25 cellular contexts compared by ENCODE assay signal in the genomic region with DNA sequence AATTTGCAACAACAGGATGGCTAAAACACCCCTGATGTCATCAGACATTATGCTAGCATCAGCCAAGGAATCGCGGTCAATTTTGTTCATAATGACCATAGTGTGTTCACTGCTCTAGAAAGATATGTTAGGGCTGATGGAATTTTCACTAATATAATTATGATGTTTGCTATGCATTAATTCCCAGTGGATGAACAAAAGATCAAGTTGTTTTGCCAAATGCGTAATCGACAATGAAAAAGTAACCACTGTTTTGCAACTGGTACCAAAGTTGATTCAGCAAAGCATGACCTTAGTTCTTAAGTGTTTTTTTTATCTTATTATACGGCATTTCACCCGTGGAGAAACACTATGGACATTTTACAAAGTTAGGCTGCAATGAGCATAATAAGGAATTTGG.
DNase-seq lines count a peak whose midpoint lies in the region; ATAC-seq and TF ChIP-seq lines count a peak whose summit lies in the region.
"Had no signal": no experiment of that assay in that cellular context is flagged by ENCODE, and none has a peak within 500 bp of the region (broad histone marks: within the 10 kb centered on the region; RNA-seq: fewer than 3 reads in every experiment).

No MANE protein-coding gene starts in this region.

- H3K4me1 ChIP-seq in heart left ventricle (no peaks in the 10 kb centered on the region), mesendoderm (ENCODE audit: control insufficient read depth, low read depth, low read length) (no peaks in the 10 kb centered on the region)
- H3K4me1 ChIP-seq: BE2C, BLaER1 had no signal

- in situ Hi-C loops in SK-MEL-5 (cut with HindIII; ENCODE audit: low pct_unique_long_range_greater_than_20kb, low sequenced_read_pairs), result no loop called here

- no peak overlapping the region for H3K4me2 ChIP-seq in mesendoderm (ENCODE audit: low read length)
- H3K4me2 ChIP-seq: BLaER1 had no signal

- intact Hi-C loops in heart left ventricle (cut with DNase I), result no loop called here

- H2BK15ac ChIP-seq in mesendoderm (replicated peaks; ENCODE audit: low read depth), result no peak overlapping the region

- H3K27me3 ChIP-seq in heart left ventricle (no peaks in the 10 kb centered on the region), mesendoderm (ENCODE audit: insufficient read depth, low read length, poor library complexity) (no peaks in the 10 kb centered on the region)
- H3K27me3 ChIP-seq: BE2C, BLaER1 had no signal

- no peak for ATAC-seq in heart left ventricle
- ATAC-seq: GM12878 had no signal

- no peak overlapping the region for H2BK5ac ChIP-seq in mesendoderm (ENCODE audit: low read length)

- H3K56ac ChIP-seq in mesendoderm (ENCODE audit: low read length), result no peak overlapping the region

- H2BK120ac ChIP-seq in mesendoderm (ENCODE audit: low read depth, low read length), result no peak overlapping the region

- no peaks in the 10 kb centered on the region for H3K79me1 ChIP-seq in mesendoderm (ENCODE audit: low read length)

- H3K79me2 ChIP-seq in mesendoderm (ENCODE audit: control insufficient read depth, insufficient read depth, low read length), result no peaks in the 10 kb centered on the region

- H3K9me3 ChIP-seq in heart left ventricle, result no peaks in the 10 kb centered on the region
- H3K9me3 ChIP-seq: BE2C, BLaER1 had no signal

- no peak overlapping the region for H3K23ac ChIP-seq in mesendoderm (ENCODE audit: low read length)

- no peak overlapping the region for H4K8ac ChIP-seq in mesendoderm (ENCODE audit: low read depth, low read length)

- H3K27me3 Mint-ChIP-seq in nephron (ENCODE audit: low read depth), result peaks cover 4% of the 10 kb centered on the region
- H3K27me3 Mint-ChIP-seq: CD4-positive, CD25-positive, alpha-beta regulatory T cell had no signal

- no peaks in the 10 kb centered on the region for H3K36me3 Mint-ChIP-seq in nephron (ENCODE audit: low read depth)
- H3K36me3 Mint-ChIP-seq: CD14-positive monocyte; CD4-positive, alpha-beta memory T cell; CD8-positive, alpha-beta memory T cell had no signal

- 89 to 92% (median 91%) methylated on average over 6 of the region's 6 CpGs for WGBS in heart left ventricle, 4 donors
- WGBS in mesendoderm (ENCODE audit: extremely low coverage, insufficient coverage, low lambda C conversion rate), result no CpG with 5 or more reads among the region's 6 CpGs

- H3K4me3 ChIP-seq in heart left ventricle (no peak overlapping the region), mesendoderm (ENCODE audit: low read length) (no peak overlapping the region)
- H3K4me3 ChIP-seq: BLaER1, GM12878 had no signal

- H3K18ac ChIP-seq in mesendoderm (ENCODE audit: low read length), result no peak overlapping the region

- H3K9ac ChIP-seq in mesendoderm (ENCODE audit: low read length), result no peak overlapping the region
- H3K9ac ChIP-seq: BLaER1 had no signal

- no peak for TF ChIP-seq CTCF in nephron (IDR thresholded peaks at IDR 0.05; ENCODE audit: unreplicated experiment in 3 of 3)
- no peak for TF ChIP-seq CTCF in heart left ventricle (IDR thresholded peaks at IDR 0.05)

- no peak overlapping the region for H3K27ac ChIP-seq in heart left ventricle
- no peak overlapping the region for H3K27ac ChIP-seq in mesendoderm (ENCODE audit: low read depth, low read length)
- H3K27ac ChIP-seq: BLaER1 had no signal

- peaks cover 9% of the 10 kb centered on the region for H3K9me3 Mint-ChIP-seq in nephron
- H3K9me3 Mint-ChIP-seq: CD8-positive, alpha-beta memory T cell had no signal

- H3K4me1 Mint-ChIP-seq in nephron, result peaks cover 13% of the 10 kb centered on the region
- H3K4me1 Mint-ChIP-seq: CD14-positive monocyte; CD4-positive, alpha-beta memory T cell; CD4-positive, CD25-positive, alpha-beta regulatory T cell; CD8-positive, alpha-beta memory T cell had no signal

- H3K4ac ChIP-seq in mesendoderm (ENCODE audit: low read depth, low read length), result no peak overlapping the region

- no peak for TF ChIP-seq POLR2A in heart left ventricle (IDR thresholded peaks at IDR 0.05)

- no peak overlapping the region for H2AK5ac ChIP-seq in mesendoderm (ENCODE audit: low read length)

- H3K27ac Mint-ChIP-seq in nephron, result peak overlapping the region in 2 of 3 experiments; percentile 29 to 37
- H3K27ac Mint-ChIP-seq: CD14-positive monocyte; CD4-positive, alpha-beta memory T cell; CD4-positive, CD25-positive, alpha-beta regulatory T cell; CD8-positive, alpha-beta memory T cell had no signal

- H3K36me3 ChIP-seq in heart left ventricle (no peaks in the 10 kb centered on the region), mesendoderm (ENCODE audit: control insufficient read depth, insufficient read depth, low read length) (no peaks in the 10 kb centered on the region)
- H3K36me3 ChIP-seq: BE2C, BLaER1 had no signal

- H3K4me3 Mint-ChIP-seq in nephron, result no peak overlapping the region
- H3K4me3 Mint-ChIP-seq: CD14-positive monocyte; CD4-positive, alpha-beta memory T cell; CD4-positive, CD25-positive, alpha-beta regulatory T cell; CD8-positive, alpha-beta memory T cell had no signal

- DNase-seq in SK-MEL-5 (ENCODE audit: low read depth, low spot score), result peak; percentile 41
- DNase-seq in fibroblast of the conjunctiva (ENCODE audit: low read depth), result peak; percentile 21
- no peak for DNase-seq in heart left ventricle
- DNase-seq in kidney tubule cell (ENCODE audit: low spot score), result no peak
- DNase-seq in mesendoderm, result no peak
- DNase-seq in NCI-H1092 (lab: John Stamatoyannopoulos, UW), result no peak
- DNase-seq: 8988T; ACHN; BE2C; C1 segment of cervical spinal cord; CD4-positive, alpha-beta memory T cell; CD4-positive, CD25-positive, alpha-beta regulatory T cell; CD8-positive, alpha-beta memory T cell; COR-L47; DMS 273 treated with DMSO at 0.1 percent for 48 hours; DMS153; DMS53; DMS79; DND-41; EL; GDM1 had no signal

- no peak overlapping the region for H4K5ac ChIP-seq in mesendoderm (ENCODE audit: low read length)

Comparison
In these comparisons a context has a peak if more than half of its experiments do, and no peak if none do; other contexts are left out.
1. DNase-seq: peak in SK-MEL-5 (single experiment) and fibroblast of the conjunctiva (single experiment); none in heart left ventricle (0 of 5), kidney tubule cell (single experiment), mesendoderm (single experiment) and NCI-H1092 (single experiment).